1 cellular context compared by ENCODE assay signal in genomic region chr17:41919840-41920579, GRCh38.
TF ChIP-seq lines count a peak whose summit lies in the region.

No MANE protein-coding gene starts in this region.

TF ChIP-seq in GM12878, 131 proteins besides CTCF, POLR2A, EP300 and RAD21:
- no peak for TF ChIP-seq TBL1XR1 (IDR thresholded peaks at IDR 0.05; ENCODE audit: low read depth, low read length)
- no peak for TF ChIP-seq MEF2A (IDR thresholded peaks at IDR 0.05; ENCODE audit: insufficient read depth, low read depth, low read length)
- TF ChIP-seq USF2 (IDR thresholded peaks at IDR 0.05; ENCODE audit: borderline replicate concordance, low read depth, low read length), result no peak
- TF ChIP-seq EZH2 (IDR thresholded peaks at IDR 0.05; ENCODE audit: borderline replicate concordance, control insufficient read depth, low read depth, low read length), result no peak
- no peak for TF ChIP-seq HDAC2 (IDR thresholded peaks at IDR 0.05)
- no peak for TF ChIP-seq GABPA (IDR thresholded peaks at IDR 0.05; ENCODE audit: low read depth)
- TF ChIP-seq KAT2A (conservative IDR thresholded peaks at IDR 0.05; ENCODE audit: control insufficient read depth, low read depth, low read length), result no peak
- TF ChIP-seq FOXK2 (IDR thresholded peaks at IDR 0.05), result no peak
- no peak for TF ChIP-seq ZNF384 (IDR thresholded peaks at IDR 0.05; ENCODE audit: borderline replicate concordance, low read depth, low read length)
- TF ChIP-seq BACH1 (IDR thresholded peaks at IDR 0.05; ENCODE audit: borderline replicate concordance), result no peak
- no peak for TF ChIP-seq MYC (IDR thresholded peaks at IDR 0.05; ENCODE audit: insufficient read depth, insufficient read length, insufficient replicate concordance, low read length, severe bottlenecking)
- TF ChIP-seq ZNF592 (IDR thresholded peaks at IDR 0.05), result no peak
- TF ChIP-seq NKRF (conservative IDR thresholded peaks at IDR 0.05), result no peak
- no peak for TF ChIP-seq ZNF24 (IDR thresholded peaks at IDR 0.05)
- TF ChIP-seq YBX1 (IDR thresholded peaks at IDR 0.05), result no peak
- TF ChIP-seq SREBF1 (IDR thresholded peaks at IDR 0.05; ENCODE audit: low read length), result no peak
